ENCODE assay signal across 13 cellular contexts in genomic region chr5:161549106-161549505, GRCh38. TPM values are rescaled to one million over a fixed set of nuclear protein-coding genes. Genes with fewer than 3 reads are reported as not detected.
A peak's percentile ranks its signal among the peaks of the same experiment; 100 is the strongest.
DNase-seq lines count a peak whose midpoint lies in the region; ATAC-seq and TF ChIP-seq lines count a peak whose summit lies in the region.
"Had no signal": no experiment of that assay in that cellular context is flagged by ENCODE, and none has a peak within 500 bp of the region (broad histone marks: within the 10 kb centered on the region; RNA-seq: fewer than 3 reads in every experiment).

No MANE protein-coding gene starts in this region.

- H3K4me3 Mint-ChIP-seq in nephron progenitor cell, result peak overlapping the region; percentile 84

- no peaks in the 10 kb centered on the region for H3K36me3 Mint-ChIP-seq in nephron progenitor cell (ENCODE audit: low read depth)

- TF ChIP-seq CTCF in fibroblast of the aortic adventitia (IDR thresholded peaks at IDR 0.05; ENCODE audit: insufficient read depth, low read length), result no peak
- TF ChIP-seq CTCF in nephron progenitor cell (IDR thresholded peaks at IDR 0.05), result no peak

- H3K4me1 Mint-ChIP-seq in nephron progenitor cell, result peaks cover 38% of the 10 kb centered on the region

- H3K27ac Mint-ChIP-seq in nephron progenitor cell, result no peak overlapping the region
- H3K27ac Mint-ChIP-seq: activated T-cell treated with anti-CD3 and anti-CD28 coated beads, Interleukin-2, amount 50 U/mL, for 72 hours had no signal

- DNase-seq in DMS53 treated with DMSO at 0.1 percent for 48 hours (lab: John Stamatoyannopoulos, UW; ENCODE audit: unreplicated experiment), result peak; percentile 54
- DNase-seq in NCI-H2171 (lab: John Stamatoyannopoulos, UW), result peak; percentile 15
- peak; percentile 3 for DNase-seq in fibroblast of the aortic adventitia (ENCODE audit: low read depth)
- DNase-seq in nephron progenitor cell, result peak; percentile 26
- no peak for DNase-seq in COLO829 (ENCODE audit: low spot score)
- DNase-seq in activated naive CD4-positive, alpha-beta T cell (lab: John Stamatoyannopoulos, UW), result no peak
- no peak for DNase-seq in NCI-H226
- DNase-seq: activated T-cell treated with anti-CD3 and anti-CD28 coated beads, Interleukin-2, amount 50 U/mL, for 72 hours; central memory CD4-positive, alpha-beta T cell; heart left ventricle; naive thymus-derived CD8-positive, alpha-beta T cell; NCI-H1092 had no signal

- H3K4me3 ChIP-seq in fibroblast of the aortic adventitia (ENCODE audit: low read depth, low read length), result no peak overlapping the region

- no peak for ATAC-seq in HG02840 (IDR thresholded peaks at IDR 0.05; ENCODE audit: low FRiP score, unreplicated experiment)
- ATAC-seq: activated T-cell treated with anti-CD3 and anti-CD28 coated beads, Interleukin-2, amount 50 U/mL, for 72 hours; heart left ventricle; naive thymus-derived CD8-positive, alpha-beta T cell had no signal

- peaks cover 59% of the 10 kb centered on the region for H3K27me3 Mint-ChIP-seq in nephron progenitor cell (ENCODE audit: low read depth, poor library complexity)

- H3K9me3 Mint-ChIP-seq in nephron progenitor cell, result peaks cover 19% of the 10 kb centered on the region

RNA-seq across cellular contexts. Expression of gene GABRB2, which starts 2.6 kb away (rescaled TPM):
- total RNA-seq in fibroblast of the aortic adventitia (ENCODE audit: low replicate concordance), result 0.09 TPM in 1 of 2 replicates, not detected in the other
- total RNA-seq: activated T-cell treated with anti-CD3 and anti-CD28 coated beads, Interleukin-2, amount 50 U/mL, for 72 hours; naive thymus-derived CD8-positive, alpha-beta T cell had no signal

Comparison
In these comparisons a context has a peak if more than half of its experiments do, and no peak if none do; other contexts are left out.
1. DNase-seq: peak in DMS53 treated with DMSO at 0.1 percent for 48 hours (single experiment), NCI-H2171 (single experiment), fibroblast of the aortic adventitia (single experiment) and nephron progenitor cell (single experiment); none in COLO829 (single experiment), activated naive CD4-positive, alpha-beta T cell (0 of 4) and NCI-H226 (single experiment).